Comparison of ENCODE assay signal across 1 cellular context in the genomic region with DNA sequence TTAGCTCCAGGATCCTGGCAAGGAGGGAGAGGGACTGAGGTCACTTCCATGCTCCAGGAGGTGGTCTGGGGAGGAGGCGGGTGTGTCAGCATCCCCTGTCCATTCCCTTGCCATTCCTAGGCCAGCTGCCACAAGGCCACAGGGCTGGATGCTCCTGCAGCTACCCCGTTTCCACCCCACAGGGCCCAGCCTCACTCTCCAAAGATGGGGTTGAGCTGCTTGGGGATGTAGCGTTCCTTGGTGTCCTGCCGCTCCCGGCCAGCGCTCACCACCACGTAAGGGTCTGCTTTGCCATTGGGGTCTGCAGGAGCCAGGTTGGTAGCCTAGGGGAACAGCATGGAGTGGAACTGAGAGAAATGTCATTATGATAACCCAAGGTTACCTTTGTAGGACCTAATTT.
TF ChIP-seq lines count a peak whose summit lies in the region.

No MANE protein-coding gene starts in this region.

TF ChIP-seq in HepG2, 621 proteins besides CTCF, POLR2A, EP300 and RAD21:
- peak; percentile 79; the same call in 1 of the 2 replicates for TF ChIP-seq NFIB (CRISPR knock-in tag; IDR thresholded peaks at IDR 0.05; ENCODE audit: borderline replicate concordance)
- TF ChIP-seq, protein P1, sequence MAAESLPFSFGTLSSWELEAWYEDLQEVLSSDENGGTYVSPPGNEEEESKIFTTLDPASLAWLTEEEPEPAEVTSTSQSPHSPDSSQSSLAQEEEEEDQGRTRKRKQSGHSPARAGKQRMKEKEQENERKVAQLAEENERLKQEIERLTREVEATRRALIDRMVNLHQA (CRISPR knock-in tag; IDR thresholded peaks at IDR 0.05), result no peak
TF ChIP-seq in HepG2: peak in this region for 1.
